In the genomic region with DNA sequence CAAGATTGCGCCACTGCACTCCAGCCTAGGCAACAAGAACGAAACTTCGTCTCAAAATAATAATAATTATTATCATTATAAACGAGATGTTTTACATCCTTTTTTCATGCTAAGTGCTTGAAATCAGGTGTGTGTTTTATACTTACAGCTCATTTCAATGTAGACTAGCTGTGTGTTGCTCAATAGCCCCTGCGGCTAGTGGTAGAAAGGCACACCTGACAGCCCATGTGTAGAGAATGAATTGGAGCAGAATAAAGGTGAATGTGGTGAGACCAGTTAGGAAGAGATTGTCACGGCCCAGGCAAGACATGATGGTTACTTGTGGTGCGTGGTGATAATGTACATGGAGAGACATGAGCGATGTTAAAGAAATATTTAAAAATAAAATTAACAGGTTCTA, we compare ENCODE assay signal across 34 cellular contexts.
"Had no signal": no experiment of that assay in that cellular context is flagged by ENCODE, and none has a peak within 500 bp of the region (broad histone marks: within the 10 kb centered on the region; RNA-seq: fewer than 3 reads in every experiment).

No MANE protein-coding gene starts in this region.

- H3K4me1 ChIP-seq: adrenal gland, ascending aorta, body of pancreas, breast epithelium had no signal

- H3K36me3 ChIP-seq: adrenal gland, ascending aorta, brain microvascular endothelial cell, breast epithelium, cardiac muscle cell had no signal

- ATAC-seq: activated naive CD4-positive, alpha-beta T cell treated with anti-CD3 and anti-CD28 coated beads, Interleukin-2, amount 50 U/mL, for 72 hours; activated naive CD8-positive, alpha-beta T cell treated with anti-CD3 and anti-CD28 coated beads, Interleukin-2, amount 50 U/mL, for 24 hours; activated T-cell treated with anti-CD3 and anti-CD28 coated beads, Interleukin-2, amount 50 U/mL, for 4 hours; activated T-cell treated with anti-CD3 and anti-CD28 coated beads, Interleukin-2, amount 50 U/mL, for 72 hours; activated T-helper 17 cell treated with anti-CD3 and anti-CD28 coated beads, Interleukin-2, amount 50 U/mL, for 72 hours; body of pancreas had no signal

- H3K27me3 ChIP-seq: adrenal gland, ascending aorta, body of pancreas, brain microvascular endothelial cell, breast epithelium, cardiac muscle cell had no signal

- DNase-seq: activated effector memory CD4-positive, alpha-beta T cell treated with anti-CD3 and anti-CD28 coated beads, Interleukin-2, amount 50 U/mL, for 16 hours; activated effector memory CD4-positive, alpha-beta T cell treated with Interleukin-2 at 50 U/mL for 16 hours; activated gamma-delta T cell; activated gamma-delta T cell treated with Interleukin-2 at 50 U/mL for 16 hours; activated naive CD4-positive, alpha-beta T cell; activated naive CD4-positive, alpha-beta T cell treated with anti-CD3 and anti-CD28 coated beads for 36 hours; activated naive CD4-positive, alpha-beta T cell treated with anti-CD3 and anti-CD28 coated beads, Interleukin-2, amount 10 ng/mL, durations not matched to agents 7 days and 5 days; activated naive CD4-positive, alpha-beta T cell treated with anti-CD3 and anti-CD28 coated beads, Interleukin-2, amount 50 U/mL, for 16 hours; activated naive CD4-positive, alpha-beta T cell treated with Interleukin-2 at 50 U/mL for 16 hours; activated naive CD8-positive, alpha-beta T cell treated with anti-CD3 and anti-CD28 coated beads for 36 hours; activated naive CD8-positive, alpha-beta T cell treated with anti-CD3 and anti-CD28 coated beads, Interleukin-2, amount 10 ng/mL, durations not matched to agents 7 days and 5 days; activated naive CD8-positive, alpha-beta T cell treated with anti-CD3 and anti-CD28 coated beads, Interleukin-2, amount 50 U/mL, for 24 hours; activated T-cell treated with anti-CD3 and anti-CD28 coated beads, Interleukin-2, amount 50 U/mL, for 1 hour; activated T-cell treated with anti-CD3 and anti-CD28 coated beads, Interleukin-2, amount 50 U/mL, for 24 hours; activated T-cell treated with anti-CD3 and anti-CD28 coated beads, Interleukin-2, amount 50 U/mL, for 4 hours; activated T-cell treated with anti-CD3 and anti-CD28 coated beads, Interleukin-2, amount 50 U/mL, for 48 hours; activated T-cell treated with anti-CD3 and anti-CD28 coated beads, Interleukin-2, amount 50 U/mL, for 72 hours; adrenal gland; amniotic stem cell; amygdala; anterior cingulate cortex; aorta; body of pancreas; brain microvascular endothelial cell; caudate nucleus; central memory CD4-positive, alpha-beta T cell; cerebellar nuclear complex had no signal

- FAIRE-seq: astrocyte, bronchial epithelial cell had no signal

- H3K27ac ChIP-seq: adrenal gland, ascending aorta, body of pancreas, brain microvascular endothelial cell, breast epithelium, cardiac muscle cell had no signal

- H3K4me3 ChIP-seq: adrenal gland, ascending aorta, body of pancreas, breast epithelium, cardiac muscle cell had no signal

- H3K9me3 ChIP-seq: adrenal gland, ascending aorta, body of pancreas, breast epithelium had no signal
